ENCODE assay signal across 18 cellular contexts in genomic region chr9:136010176-136010575, GRCh38. TPM values are rescaled to one million over a fixed set of nuclear protein-coding genes. Genes with fewer than 3 reads are reported as not detected.
DNase-seq lines count a peak whose midpoint lies in the region; ATAC-seq and TF ChIP-seq lines count a peak whose summit lies in the region.
"Had no signal": no experiment of that assay in that cellular context is flagged by ENCODE, and none has a peak within 500 bp of the region (broad histone marks: within the 10 kb centered on the region; RNA-seq: fewer than 3 reads in every experiment).

No MANE protein-coding gene starts in this region.

- no peaks in the 10 kb centered on the region for H3K9me3 Mint-ChIP-seq in neural crest cell
- H3K9me3 Mint-ChIP-seq: CD8-positive, alpha-beta T cell had no signal

- peak overlapping the region; percentile 69 for H3K27ac ChIP-seq in cingulate gyrus (ENCODE audit: low read depth, low read length)
- H3K27ac ChIP-seq in suprapubic skin = peak overlapping the region; percentile 60
- H3K27ac ChIP-seq: HL-60, neutrophil, tibial artery had no signal

- no peak for TF ChIP-seq EP300 in suprapubic skin (IDR thresholded peaks at IDR 0.05)

- WGBS in suprapubic skin = 96% methylated on average over 10 of the region's 17 CpGs

- H3K4me3 ChIP-seq in suprapubic skin (no peak overlapping the region), H7 (ENCODE audit: insufficient read depth, low read depth, low read length) (no peak overlapping the region)
- H3K4me3 ChIP-seq: breast epithelium, tibial artery had no signal

- H3K36me3 ChIP-seq in suprapubic skin = peaks cover 46% of the 10 kb centered on the region
- no peaks in the 10 kb centered on the region; the same call in 1 of the 2 replicates for H3K36me3 ChIP-seq in H7 (replicated peaks; ENCODE audit: control insufficient read depth, insufficient read depth, low read length)
- H3K36me3 ChIP-seq: breast epithelium had no signal

- no peaks in the 10 kb centered on the region for H3K36me3 Mint-ChIP-seq in neural crest cell (ENCODE audit: low read depth)

- ATAC-seq in left cardiac atrium (no peak), HG03175 (IDR thresholded peaks at IDR 0.05; ENCODE audit: unreplicated experiment) (no peak)
- ATAC-seq: CD8-positive, alpha-beta T cell had no signal

- DNase-seq in left cardiac atrium (peak; percentile 22), neural crest cell (ENCODE audit: low read depth, low spot score) (no peak), suprapubic skin (ENCODE audit: low spot score in 2 of 2) (no peak), H7 (no peak), NCI-H1417 treated with DMSO at 0.1 percent for 48 hours (lab: John Stamatoyannopoulos, UW) (no peak)
- DNase-seq: CD8-positive, alpha-beta T cell; DMS53; foreskin melanocyte; kidney glomerular epithelial cell; NCI-H1436; NCI-H526 treated with DMSO at 0.1 percent for 48 hours; SHP77 treated with DMSO at 0.1 percent for 48 hours; tibial artery had no signal

- H3K27me3 Mint-ChIP-seq in neural crest cell (ENCODE audit: low read depth) = no peaks in the 10 kb centered on the region

- TF ChIP-seq CTCF in neural crest cell (conservative IDR thresholded peaks at IDR 0.05) (no peak), suprapubic skin (IDR thresholded peaks at IDR 0.05) (no peak)

- no peaks in the 10 kb centered on the region for H3K9me3 ChIP-seq in suprapubic skin
- H3K9me3 ChIP-seq: breast epithelium, neutrophil, tibial artery had no signal

- H3K4me3 Mint-ChIP-seq in neural crest cell = no peak overlapping the region
- H3K4me3 Mint-ChIP-seq: CD8-positive, alpha-beta T cell had no signal

- H3K27ac Mint-ChIP-seq in neural crest cell (ENCODE audit: unreplicated experiment) = peak overlapping the region; percentile 86
- H3K27ac Mint-ChIP-seq: CD8-positive, alpha-beta T cell had no signal

- no peak for TF ChIP-seq POLR2A in suprapubic skin (IDR thresholded peaks at IDR 0.05)

- H3K27me3 ChIP-seq in suprapubic skin (no peaks in the 10 kb centered on the region), H7 (ENCODE audit: control insufficient read depth, insufficient read depth, low read length) (no peaks in the 10 kb centered on the region)
- H3K27me3 ChIP-seq: breast epithelium, neutrophil, tibial artery had no signal

- peaks cover 19% of the 10 kb centered on the region for H3K4me1 ChIP-seq in suprapubic skin
- H3K4me1 ChIP-seq: breast epithelium had no signal

- H3K4me1 Mint-ChIP-seq in neural crest cell = peaks cover 42% of the 10 kb centered on the region

- intact Hi-C loops in left cardiac atrium (cut with DNase I) = no loop called here

RNA-seq across cellular contexts. Expression of gene UBAC1, which starts 49.0 kb away (rescaled TPM):
- total RNA-seq in left cardiac atrium = 10 to 100 TPM; 64.9 to 65.7 TPM
- total RNA-seq in neural crest cell = 49.3 and 51.9 TPM in 2 replicates
- 10 to 100 TPM; 68.2 to 94.5 (median 83.8) TPM for total RNA-seq in suprapubic skin
- total RNA-seq in H7 (2014; rRNA removed; shearing (Covaris generic)) = 74.6 and 77.0 TPM in 2 replicates
